Comparison of ENCODE assay signal across 8 cellular contexts in genomic region chr16:30922960-30923535, GRCh38. TPM values are rescaled to one million over a fixed set of nuclear protein-coding genes. Genes with fewer than 3 reads are reported as not detected.
DNase-seq lines count a peak whose midpoint lies in the region; ATAC-seq and TF ChIP-seq lines count a peak whose summit lies in the region.

No MANE protein-coding gene starts in this region.

- H3K36me3 ChIP-seq in SJCRH30 (no peaks in the 10 kb centered on the region), neural cell (ENCODE audit: insufficient read depth, low read length) (no peaks in the 10 kb centered on the region)

- H3K4me2 ChIP-seq in neural cell (ENCODE audit: low read length), result no peak overlapping the region

- H3K36me3 Mint-ChIP-seq in HFFc6 (ENCODE audit: low read depth), result 0 out of 2 replicates have a peak, but pooled peaks cover 9% of the 10 kb centered on the region
- H3K36me3 Mint-ChIP-seq in stimulated activated naive CD8-positive, alpha-beta T cell treated with anti-CD3 and anti-CD28 coated beads, Interleukin-15, Interleukin-2, amounts not matched to agents 100 ng/mL and 50 ng/mL, for 24 hours (ENCODE audit: low read depth), result no peaks in the 10 kb centered on the region

- H4K20me1 ChIP-seq in neural cell (ENCODE audit: insufficient read depth), result no peaks in the 10 kb centered on the region

- peak overlapping the region; percentile 88 for H3K9ac ChIP-seq in neural cell (ENCODE audit: low read length)

- TF ChIP-seq EP300 in neural cell (conservative IDR thresholded peaks at IDR 0.05; ENCODE audit: poor library complexity, severe bottlenecking), result no peak

- no peaks in the 10 kb centered on the region for H3K9me3 ChIP-seq in SJCRH30 (replicated peaks)
- H3K9me3 ChIP-seq in neural cell (ENCODE audit: low read length), result no peaks in the 10 kb centered on the region

- peaks cover 31% of the 10 kb centered on the region for H3K4me1 Mint-ChIP-seq in HFFc6 (ENCODE audit: low read depth)
- peaks cover 10% of the 10 kb centered on the region for H3K4me1 Mint-ChIP-seq in stimulated activated naive CD8-positive, alpha-beta T cell treated with anti-CD3 and anti-CD28 coated beads, Interleukin-15, Interleukin-2, amounts not matched to agents 100 ng/mL and 50 ng/mL, for 24 hours (ENCODE audit: low read depth)

- H3K27ac ChIP-seq in SJCRH30, result peak overlapping the region; percentile 88
- peak overlapping the region; percentile 78 for H3K27ac ChIP-seq in foreskin keratinocyte
- peak overlapping the region; percentile 95 for H3K27ac ChIP-seq in neural cell (ENCODE audit: low read length)

- DNase-seq in GF-D8 (lab: John Stamatoyannopoulos, UW), result peak; percentile 98
- DNase-seq in HFFc6, result peak; percentile 99
- DNase-seq in MV-4-11 (lab: John Stamatoyannopoulos, UW), result peak; percentile 99
- DNase-seq in SJCRH30, result peak; percentile 99
- peak; percentile 76 to 91 (median 84) for DNase-seq in activated naive CD4-positive, alpha-beta T cell (lab: John Stamatoyannopoulos, UW)
- peak; percentile 98 to 99 for DNase-seq in foreskin keratinocyte

- H3F3A ChIP-seq in neural cell (ENCODE audit: insufficient read depth, low read length, poor library complexity, severe bottlenecking), result no peaks in the 10 kb centered on the region

- H3K4me3 Mint-ChIP-seq in HFFc6, result peak overlapping the region; percentile 99
- H3K4me3 Mint-ChIP-seq in stimulated activated naive CD8-positive, alpha-beta T cell treated with anti-CD3 and anti-CD28 coated beads, Interleukin-15, Interleukin-2, amounts not matched to agents 100 ng/mL and 50 ng/mL, for 24 hours, result peak overlapping the region; percentile 100

- TF ChIP-seq RAD21 in neural cell (conservative IDR thresholded peaks at IDR 0.05), result no peak

- no peaks in the 10 kb centered on the region for H3K9me3 Mint-ChIP-seq in HFFc6
- H3K9me3 Mint-ChIP-seq in stimulated activated naive CD8-positive, alpha-beta T cell treated with anti-CD3 and anti-CD28 coated beads, Interleukin-15, Interleukin-2, amounts not matched to agents 100 ng/mL and 50 ng/mL, for 24 hours, result no peaks in the 10 kb centered on the region

- no peak for TF ChIP-seq CTCF in HFFc6 (IDR thresholded peaks at IDR 0.05)
- no peak for TF ChIP-seq CTCF in foreskin keratinocyte (conservative IDR thresholded peaks at IDR 0.05)
- no peak for TF ChIP-seq CTCF in neural cell (IDR thresholded peaks at IDR 0.05; ENCODE audit: poor library complexity, severe bottlenecking)

- no peaks in the 10 kb centered on the region for H3K9me2 ChIP-seq in neural cell (ENCODE audit: insufficient read depth, low read length)

- H3K27me3 Mint-ChIP-seq in HFFc6 (ENCODE audit: insufficient read depth), result peaks cover 2% of the 10 kb centered on the region; the same call in 1 of the 2 replicates
- no peaks in the 10 kb centered on the region for H3K27me3 Mint-ChIP-seq in stimulated activated naive CD8-positive, alpha-beta T cell treated with anti-CD3 and anti-CD28 coated beads, Interleukin-15, Interleukin-2, amounts not matched to agents 100 ng/mL and 50 ng/mL, for 24 hours

- H3K4me1 ChIP-seq in SJCRH30 (no peaks in the 10 kb centered on the region), foreskin keratinocyte (no peaks in the 10 kb centered on the region)

- H3K79me2 ChIP-seq in neural cell (replicated peaks; ENCODE audit: insufficient read depth, low read length), result peaks cover 11% of the 10 kb centered on the region

- no peak overlapping the region for H2AFZ ChIP-seq in neural cell (ENCODE audit: low read depth, low read length)

- H3K27ac Mint-ChIP-seq in HFFc6, result peak overlapping the region; percentile 100
- peak overlapping the region; percentile 100 for H3K27ac Mint-ChIP-seq in stimulated activated naive CD8-positive, alpha-beta T cell treated with anti-CD3 and anti-CD28 coated beads, Interleukin-15, Interleukin-2, amounts not matched to agents 100 ng/mL and 50 ng/mL, for 24 hours

- peak; percentile 70 for ATAC-seq in foreskin keratinocyte

- peak overlapping the region; percentile 89 for H3K4me3 ChIP-seq in SJCRH30
- peak overlapping the region; percentile 87 for H3K4me3 ChIP-seq in neural cell (ENCODE audit: low read length)

- H3K27me3 ChIP-seq in SJCRH30 (no peaks in the 10 kb centered on the region), foreskin keratinocyte (no peaks in the 10 kb centered on the region), neural cell (ENCODE audit: insufficient read depth, low read depth, low read length) (no peaks in the 10 kb centered on the region)

TF ChIP-seq in neural cell, 6 proteins besides CTCF, POLR2A, EP300 and RAD21:
- TF ChIP-seq REST (IDR thresholded peaks at IDR 0.05; ENCODE audit: borderline replicate concordance), result peak; percentile 73
- peak; percentile 56 for TF ChIP-seq TAF1 (IDR thresholded peaks at IDR 0.05; ENCODE audit: low read depth)
- TF ChIP-seq POLR2AphosphoS5 (IDR thresholded peaks at IDR 0.05), result peak; percentile 77
- TF ChIP-seq MXI1 (conservative IDR thresholded peaks at IDR 0.05; ENCODE audit: poor library complexity, severe bottlenecking), result peak; percentile 71
- no peak for TF ChIP-seq EZH2 (IDR thresholded peaks at IDR 0.05; ENCODE audit: borderline replicate concordance, insufficient read depth, low read length, poor library complexity, severe bottlenecking)
- TF ChIP-seq SMC3 (conservative IDR thresholded peaks at IDR 0.05; ENCODE audit: poor library complexity), result no peak
TF ChIP-seq in neural cell: peak in this region for 4.

RNA-seq across cellular contexts. Expression of gene FBXL19, which starts 0.3 kb away (rescaled TPM):
- 10 to 100 TPM; 21.9 to 25.8 (median 23.4) TPM for total RNA-seq in HFFc6 (2021; fragmentation: NEBNext Ultra II Directional; extraction: Animal tissue kit (Norgen Biotek cat#: 25700))
- total RNA-seq in SJCRH30 (2014; rRNA removed; shearing (Covaris generic)), result 14.2 and 14.4 TPM in 2 replicates
- total RNA-seq in foreskin keratinocyte, result 32.2 and 33.0 TPM in 2 replicates
- polyA plus RNA-seq in foreskin keratinocyte, result 21.8 and 23.3 TPM in 2 replicates
- 99.6 and 124 TPM in 2 replicates for polyA plus RNA-seq in neural cell
- polyA minus RNA-seq in neural cell, result 122 and 157 TPM in 2 replicates

RNA-seq across cellular contexts. Expression of gene ORAI3, which starts 25.8 kb away (rescaled TPM):
- total RNA-seq in HFFc6 (2021; fragmentation: NEBNext Ultra II Directional; extraction: Animal tissue kit (Norgen Biotek cat#: 25700)), result 10 to 100 TPM; 15.2 to 26.2 (median 18.4) TPM
- total RNA-seq in SJCRH30 (2014; rRNA removed; shearing (Covaris generic)), result 4.0 and 7.0 TPM in 2 replicates
- 8.4 and 9.0 TPM in 2 replicates for total RNA-seq in foreskin keratinocyte
- polyA plus RNA-seq in foreskin keratinocyte, result 9.1 and 9.2 TPM in 2 replicates
- 5.7 and 7.3 TPM in 2 replicates for polyA plus RNA-seq in neural cell
- polyA minus RNA-seq in neural cell, result 5.8 and 6.5 TPM in 2 replicates

RNA-seq across cellular contexts. Expression of gene CTF1, which starts 26.6 kb away (rescaled TPM):
- 10 to 100 TPM; 12.0 to 16.3 (median 14.0) TPM for total RNA-seq in HFFc6 (2021; fragmentation: NEBNext Ultra II Directional; extraction: Animal tissue kit (Norgen Biotek cat#: 25700))
- 1.3 and 1.4 TPM in 2 replicates for total RNA-seq in SJCRH30 (2014; rRNA removed; shearing (Covaris generic))
- total RNA-seq in foreskin keratinocyte, result 0.95 and 1.6 TPM in 2 replicates
- polyA plus RNA-seq in foreskin keratinocyte, result 3.0 and 3.2 TPM in 2 replicates
- polyA plus RNA-seq in neural cell, result not detected in 2 replicates
- polyA minus RNA-seq in neural cell, result not detected in 2 replicates

RNA-seq across cellular contexts. Expression of gene BCL7C, which starts 29.2 kb away (rescaled TPM):
- 10 to 100 TPM; 42.7 to 52.7 (median 48.4) TPM for total RNA-seq in HFFc6 (2021; fragmentation: NEBNext Ultra II Directional; extraction: Animal tissue kit (Norgen Biotek cat#: 25700))
- total RNA-seq in SJCRH30 (2014; rRNA removed; shearing (Covaris generic)), result 28.1 and 30.3 TPM in 2 replicates
- total RNA-seq in foreskin keratinocyte, result 35.3 and 39.1 TPM in 2 replicates
- polyA plus RNA-seq in foreskin keratinocyte (48.6 and 51.0 TPM in 2 replicates), neural cell (39.2 and 44.9 TPM in 2 replicates)
- polyA minus RNA-seq in neural cell, result 43.1 and 44.2 TPM in 2 replicates

RNA-seq across cellular contexts. Expression of gene SETD1A, which starts 34.5 kb away (rescaled TPM):
- total RNA-seq in HFFc6 (2021; fragmentation: NEBNext Ultra II Directional; extraction: Animal tissue kit (Norgen Biotek cat#: 25700)), result 10 to 100 TPM; 13.4 to 15.8 (median 14.4) TPM
- 8.9 TPM in 2 replicates for total RNA-seq in SJCRH30 (2014; rRNA removed; shearing (Covaris generic))
- total RNA-seq in foreskin keratinocyte, result 6.7 and 7.1 TPM in 2 replicates
- polyA plus RNA-seq in foreskin keratinocyte, result 6.0 and 6.4 TPM in 2 replicates
- polyA plus RNA-seq in neural cell, result 1.4 and 3.3 TPM in 2 replicates
- polyA minus RNA-seq in neural cell, result 3.9 and 13.7 TPM in 2 replicates

Comparison
In these comparisons a context has a peak if more than half of its experiments do, and no peak if none do; other contexts are left out.
1. Peak in every context shown above with its lines: DNase-seq, ATAC-seq, H3K4me3 ChIP-seq and H3K27ac ChIP-seq.